17 cellular contexts compared by ENCODE assay signal in the genomic region with DNA sequence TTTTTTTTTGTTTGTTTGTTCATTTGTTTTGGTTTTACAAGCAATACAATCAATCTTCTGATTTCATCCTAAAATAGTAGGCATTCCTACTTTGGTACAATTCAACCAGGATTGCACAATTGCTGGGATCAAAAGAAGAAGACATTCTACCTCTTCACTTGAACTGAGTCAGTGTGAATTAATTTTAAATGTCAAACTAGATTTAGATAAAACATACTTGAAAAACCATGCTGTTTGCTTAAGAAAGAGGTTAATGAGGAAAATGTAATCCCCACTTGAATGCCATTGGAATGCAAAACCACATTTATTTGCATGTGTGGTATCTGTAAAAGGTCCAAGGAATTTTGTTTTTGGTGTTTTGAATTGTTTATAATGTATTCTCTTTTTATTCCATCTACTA. TPM values are rescaled to one million over a fixed set of nuclear protein-coding genes. Genes with fewer than 3 reads are reported as not detected.
DNase-seq lines count a peak whose midpoint lies in the region; ATAC-seq and TF ChIP-seq lines count a peak whose summit lies in the region.
"Had no signal": no experiment of that assay in that cellular context is flagged by ENCODE, and none has a peak within 500 bp of the region (broad histone marks: within the 10 kb centered on the region; RNA-seq: fewer than 3 reads in every experiment).

No MANE protein-coding gene starts in this region.

- H3K27ac ChIP-seq in HUES64 (ENCODE audit: low read depth, low read length) (peak overlapping the region; percentile 37), muscle layer of colon (ENCODE audit: low read depth, low read length) (peak overlapping the region; percentile 12)
- H3K27ac ChIP-seq: breast epithelium, ovary, Peyer's patch had no signal

- ATAC-seq in HG03342 (IDR thresholded peaks at IDR 0.05; ENCODE audit: unreplicated experiment) = no peak
- ATAC-seq: effector memory CD8-positive, alpha-beta T cell had no signal

- H3K4me3 ChIP-seq in BJ (ENCODE audit: low read depth, low read length) (no peak overlapping the region), HUES64 (ENCODE audit: low read length) (no peak overlapping the region), cardiac fibroblast (replicated peaks in 1 of 2; ENCODE audit: low read depth in 2 of 2, low read length in 2 of 2) (no peak overlapping the region), muscle layer of colon (ENCODE audit: low read depth in 1 of 2, low read length in 2 of 2) (no peak overlapping the region)
- H3K4me3 ChIP-seq: BLaER1 treated with 17β-estradiol and CSF1 and Interleukin-3, amounts not matched to agents 10 nM and 100 nM; breast epithelium; ovary; Peyer's patch had no signal

- H3K4me1 ChIP-seq in HUES64 (ENCODE audit: insufficient read depth, low read length) = peaks cover 31% of the 10 kb centered on the region
- H3K4me1 ChIP-seq in muscle layer of colon (ENCODE audit: insufficient read depth, low read length) = peaks cover 32% of the 10 kb centered on the region

- H3K9ac ChIP-seq in HUES64 (ENCODE audit: low read depth, low read length) = no peak overlapping the region
- H3K9ac ChIP-seq in muscle layer of colon (ENCODE audit: low read length) = no peak overlapping the region
- H3K9ac ChIP-seq: BLaER1 treated with 17β-estradiol and CSF1 and Interleukin-3, amounts not matched to agents 10 nM and 100 nM had no signal

- H3K27me3 ChIP-seq in BJ (ENCODE audit: control insufficient read depth, insufficient read depth, low read length) = peaks cover 15% of the 10 kb centered on the region
- peaks cover 23% of the 10 kb centered on the region for H3K27me3 ChIP-seq in HUES64 (ENCODE audit: insufficient read depth, low read length)
- H3K27me3 ChIP-seq in muscle layer of colon (ENCODE audit: control insufficient read depth in 1 of 2, insufficient read depth in 2 of 2, low read length in 2 of 2) = no peaks in the 10 kb centered on the region
- H3K27me3 ChIP-seq: BLaER1 treated with 17β-estradiol and CSF1 and Interleukin-3, amounts not matched to agents 10 nM and 100 nM; breast epithelium; ovary; Peyer's patch had no signal

- TF ChIP-seq CTCF in BJ (IDR thresholded peaks at IDR 0.05; ENCODE audit: insufficient read depth, low read depth, low read length) (no peak), cardiac fibroblast (IDR thresholded peaks at IDR 0.05; ENCODE audit: low read depth, low read length) (no peak)

- H3K36me3 ChIP-seq in BJ (ENCODE audit: control insufficient read depth, insufficient read depth, low read length) (no peaks in the 10 kb centered on the region), HUES64 (ENCODE audit: insufficient read depth, low read length) (no peaks in the 10 kb centered on the region), muscle layer of colon (ENCODE audit: insufficient read depth, low read length) (no peaks in the 10 kb centered on the region)
- H3K36me3 ChIP-seq: BLaER1 treated with 17β-estradiol and CSF1 and Interleukin-3, amounts not matched to agents 10 nM and 100 nM; breast epithelium; ovary; Peyer's patch had no signal

- peak; percentile 80 for DNase-seq in BJ (ENCODE audit: low read depth)
- DNase-seq in cardiac fibroblast (ENCODE audit: low read depth in 2 of 2) = peak; percentile 45 to 72
- no peak for DNase-seq in T-helper 2 cell
- no peak for DNase-seq in NCI-H146 (lab: John Stamatoyannopoulos, UW)
- no peak for DNase-seq in NCI-H2107 (lab: John Stamatoyannopoulos, UW)
- DNase-seq: effector memory CD8-positive, alpha-beta T cell; glutamatergic neuron; islet precursor cell; NCI-H1092 treated with DMSO at 0.1 percent for 48 hours; NCI-H524; ovary; Peyer's patch had no signal

- no peaks in the 10 kb centered on the region for H3K9me3 ChIP-seq in HUES64 (ENCODE audit: insufficient read depth, low read depth, low read length)
- H3K9me3 ChIP-seq in muscle layer of colon (ENCODE audit: low read length) = no peaks in the 10 kb centered on the region
- H3K9me3 ChIP-seq: breast epithelium, ovary, Peyer's patch had no signal

- CTCF ChIA-PET in BJ (lab: Yijun Ruan, JAX) = interaction anchor here (0.6 to 5.3 kb wide), 3 partner anchors 11 to 70 kb away, joined by 3 to 105 read pairs (median 7); no protein-coding TSS in a partner anchor

- POLR2A ChIA-PET in BJ (lab: Charles Lee) = no interaction called here

RNA-seq across cellular contexts. Expression of a gene that starts 40.5 kb away (rescaled TPM):
- 3.6 and 4.9 TPM in 2 replicates for polyA plus RNA-seq in BJ (2011; rRNA removed)
- polyA minus RNA-seq in BJ (2011; rRNA and poly(A)+ RNA removed) = 2.4 and 2.5 TPM in 2 replicates
- polyA plus RNA-seq in HUES64 (2013, experiment 1 of 2) = 0.55 TPM
- 0.82 TPM for polyA plus RNA-seq in HUES64 (2013, experiment 2 of 2)

Comparison
In these comparisons a context has a peak if more than half of its experiments do, and no peak if none do; other contexts are left out.
1. DNase-seq: peak in BJ (single experiment) and cardiac fibroblast (2 of 2); none in T-helper 2 cell (0 of 5), NCI-H146 (single experiment) and NCI-H2107 (single experiment).